15 cellular contexts compared by ENCODE assay signal in genomic region chr14:31203414-31203742, GRCh38. TPM values are rescaled to one million over a fixed set of nuclear protein-coding genes. Genes with fewer than 3 reads are reported as not detected.
DNase-seq lines count a peak whose midpoint lies in the region; ATAC-seq, FAIRE-seq and TF ChIP-seq lines count a peak whose summit lies in the region.
"Had no signal": no experiment of that assay in that cellular context is flagged by ENCODE, and none has a peak within 500 bp of the region (broad histone marks: within the 10 kb centered on the region; RNA-seq: fewer than 3 reads in every experiment).

No MANE protein-coding gene starts in this region.

- no peak overlapping the region for H3K4me3 ChIP-seq in HepG2 (replicated peaks in 1 of 3; ENCODE audit: insufficient read depth in 1 of 3, low read depth in 2 of 3, low read length in 3 of 3)
- no peak overlapping the region for H3K4me3 ChIP-seq in right lobe of liver
- no peak overlapping the region for H3K4me3 ChIP-seq in DND-41 (ENCODE audit: low read depth in 1 of 2, low read length in 2 of 2)
- H3K4me3 ChIP-seq: A549 had no signal

- H3K9me3 ChIP-seq in HepG2 (ENCODE audit: low read length) (no peaks in the 10 kb centered on the region), right lobe of liver (no peaks in the 10 kb centered on the region), DND-41 (ENCODE audit: insufficient read depth, low read length, severe bottlenecking) (no peaks in the 10 kb centered on the region)
- H3K9me3 ChIP-seq: A549, BE2C, Caco-2 had no signal

- no peak for TF ChIP-seq CTCF in HepG2 (CRISPR knock-in tag; IDR thresholded peaks at IDR 0.05)
- TF ChIP-seq CTCF in right lobe of liver (IDR thresholded peaks at IDR 0.05), result no peak
- TF ChIP-seq CTCF in DND-41 (IDR thresholded peaks at IDR 0.05; ENCODE audit: borderline replicate concordance, extremely low read depth, low read length, poor library complexity, severe bottlenecking), result no peak
- TF ChIP-seq CTCF in chondrocyte (IDR thresholded peaks at IDR 0.05), result no peak

- FAIRE-seq in HepG2 (lab: Jason Lieb, UNC), result no peak
- FAIRE-seq: A549 had no signal

- H3K27ac ChIP-seq in HepG2 (ENCODE audit: extremely low read length, insufficient read depth, low read length), result no peak overlapping the region
- H3K27ac ChIP-seq in right lobe of liver, result no peak overlapping the region
- H3K27ac ChIP-seq in DND-41 (ENCODE audit: low read length), result no peak overlapping the region
- H3K27ac ChIP-seq: A549, C4-2B had no signal

- TF ChIP-seq EP300 in HepG2 (IDR thresholded peaks at IDR 0.05; ENCODE audit: low read depth in 2 of 2, low read length in 2 of 2), result no peak
- no peak for TF ChIP-seq EP300 in HepG2 (CRISPR knock-in tag; IDR thresholded peaks at IDR 0.05; ENCODE audit: borderline replicate concordance)

- intact Hi-C loops in HepG2 (cut with micrococcal nuclease; ENCODE audit: unreplicated experiment), result loop anchor here (10.0 kb wide), 1 partner anchor 1001 kb away; the partner anchor contains the start of genes RNU6-7 and RNU6-8
- intact Hi-C loops in right lobe of liver (cut with DNase I), result no loop called here

- H3K27me3 ChIP-seq in HepG2 (ENCODE audit: control insufficient read depth in 1 of 2, insufficient read depth in 2 of 2, low read length in 2 of 2) (no peaks in the 10 kb centered on the region; a peak in 1 of 5 replicates), right lobe of liver (no peaks in the 10 kb centered on the region), DND-41 (ENCODE audit: insufficient read depth, low read length, poor library complexity) (no peaks in the 10 kb centered on the region)
- H3K27me3 ChIP-seq: BE2C had no signal

- H3K4me1 ChIP-seq in HepG2 (ENCODE audit: insufficient read depth, low read length) (peaks cover 66% of the 10 kb centered on the region), right lobe of liver (peaks cover 0 to 20% (median 3%) of the 10 kb centered on the region in 4 donors), DND-41 (ENCODE audit: insufficient read depth, low read length) (peaks cover 19% of the 10 kb centered on the region)
- H3K4me1 ChIP-seq: BE2C had no signal

- H3K4me2 ChIP-seq in HepG2 (ENCODE audit: low read depth, low read length) (no peak overlapping the region), DND-41 (ENCODE audit: insufficient read depth, low read length) (peak overlapping the region; percentile 11; the same call in 1 of the 2 replicates)
- H3K4me2 ChIP-seq: A549 had no signal

- POLR2A ChIA-PET in HepG2 (lab: Yijun Ruan, JAX), result no interaction called here

- H3K27me3 Mint-ChIP-seq in chondrocyte (ENCODE audit: low read depth), result no peaks in the 10 kb centered on the region
- H3K27me3 Mint-ChIP-seq in stimulated activated memory B cell treated with anti-CD40 and anti-IgM and Interleukin-4, amounts not matched to agents 10 μg/mL and 1 μg/mL and 100 μg/mL, for 72 hours, result no peaks in the 10 kb centered on the region

- TF ChIP-seq POLR2A in HepG2 (IDR thresholded peaks at IDR 0.05; ENCODE audit: insufficient read depth in 1 of 2, low read depth in 2 of 2, low read length in 2 of 2) (no peak), right lobe of liver (IDR thresholded peaks at IDR 0.05) (no peak)

- no TSS peak for BruUV-seq in HepG2 (replicated peaks; lab: Mats Ljungman, UMichigan)

- no peak overlapping the region for H2AFZ ChIP-seq in HepG2 (ENCODE audit: low read length)
- no peak overlapping the region for H2AFZ ChIP-seq in DND-41 (ENCODE audit: low read depth, low read length)

- peak overlapping the region; percentile 36 for H3K27ac Mint-ChIP-seq in chondrocyte (ENCODE audit: unreplicated experiment)
- H3K27ac Mint-ChIP-seq in stimulated activated memory B cell treated with anti-CD40 and anti-IgM and Interleukin-4, amounts not matched to agents 10 μg/mL and 1 μg/mL and 100 μg/mL, for 72 hours, result peak overlapping the region; percentile 14
- H3K27ac Mint-ChIP-seq: HFFc6 had no signal

- CTCF ChIA-PET in HepG2 (lab: Yijun Ruan, JAX; ENCODE audit: low intra/inter-chr PET ratio, low total read pairs), result no interaction called here

- 96% methylated on average over 3 of the region's 3 CpGs for WGBS in HepG2 (ENCODE audit: low lambda C conversion rate)
- 100% methylated on average over 3 of the region's 3 CpGs for WGBS in right lobe of liver (ENCODE audit: insufficient coverage, low coverage, low lambda C conversion rate, missing lambda C conversion rate)

- H3K36me3 ChIP-seq in HepG2 (replicated peaks in 1 of 2; ENCODE audit: control insufficient read depth in 1 of 2, insufficient read depth in 2 of 2, low read length in 2 of 2) (peaks cover 11 to 41% of the 10 kb centered on the region in 2 experiments), right lobe of liver (peaks cover 0 to 20% (median 4%) of the 10 kb centered on the region in 4 donors), DND-41 (ENCODE audit: insufficient read depth, low read length) (peaks cover 45% of the 10 kb centered on the region)

- H4K20me1 ChIP-seq in HepG2 (ENCODE audit: insufficient read depth, low read length) (peaks cover 37% of the 10 kb centered on the region), DND-41 (ENCODE audit: insufficient read depth, low read length) (peaks cover 26% of the 10 kb centered on the region; the same call in 1 of the 2 replicates)

- H3K9me3 Mint-ChIP-seq in chondrocyte (ENCODE audit: low read depth), result no peaks in the 10 kb centered on the region
- H3K9me3 Mint-ChIP-seq in stimulated activated memory B cell treated with anti-CD40 and anti-IgM and Interleukin-4, amounts not matched to agents 10 μg/mL and 1 μg/mL and 100 μg/mL, for 72 hours, result no peaks in the 10 kb centered on the region
- H3K9me3 Mint-ChIP-seq: CD8-positive, alpha-beta memory T cell; HFFc6 had no signal

- H3K36me3 Mint-ChIP-seq in chondrocyte (ENCODE audit: low read depth), result peaks cover 6% of the 10 kb centered on the region
- peaks cover 33% of the 10 kb centered on the region for H3K36me3 Mint-ChIP-seq in stimulated activated memory B cell treated with anti-CD40 and anti-IgM and Interleukin-4, amounts not matched to agents 10 μg/mL and 1 μg/mL and 100 μg/mL, for 72 hours

- DNase-seq in HepG2 (ENCODE audit: low spot score), result no peak
- no peak for DNase-seq in right lobe of liver
- no peak for DNase-seq in DND-41
- DNase-seq in chondrocyte (ENCODE audit: low spot score), result no peak
- DNase-seq in A172 (ENCODE audit: low spot score), result no peak
- no peak for DNase-seq in globus pallidus (ENCODE audit: low spot score)
- DNase-seq: BE2C; Caco-2; CD8-positive, alpha-beta memory T cell; GF-D8; HCEC 1CT; HFFc6 had no signal

- TF ChIP-seq RAD21 in HepG2 (CRISPR knock-in tag; IDR thresholded peaks at IDR 0.05), result no peak

- ATAC-seq in HepG2 (no peak), right lobe of liver (no peak), DND-41 (ENCODE audit: insufficient read depth, low read depth) (no peak)
- no peak for ATAC-seq in stimulated activated memory B cell treated with anti-CD40 and anti-IgM and Interleukin-4, amounts not matched to agents 10 μg/mL and 1 μg/mL and 100 μg/mL, for 72 hours
- ATAC-seq: A549 had no signal

- H3K4me1 Mint-ChIP-seq in chondrocyte (ENCODE audit: low read depth), result peaks cover 41% of the 10 kb centered on the region
- peaks cover 39% of the 10 kb centered on the region for H3K4me1 Mint-ChIP-seq in stimulated activated memory B cell treated with anti-CD40 and anti-IgM and Interleukin-4, amounts not matched to agents 10 μg/mL and 1 μg/mL and 100 μg/mL, for 72 hours

- in situ Hi-C loops in HepG2 (cut with HindIII; ENCODE audit: extremely low pct_ligation_motif_present, low pct_unique_long_range_greater_than_20kb), result no loop called here

- H3K9ac ChIP-seq in HepG2 (ENCODE audit: insufficient read depth, low read depth, low read length) (no peak overlapping the region), DND-41 (ENCODE audit: low read depth, low read length) (no peak overlapping the region)

- H3K79me2 ChIP-seq in HepG2 (ENCODE audit: insufficient read depth, low read length), result peaks cover 88% of the 10 kb centered on the region
- peaks cover 88% of the 10 kb centered on the region for H3K79me2 ChIP-seq in DND-41 (ENCODE audit: insufficient read depth, low read length)

- H3K4me3 Mint-ChIP-seq in chondrocyte (ENCODE audit: unreplicated experiment), result no peak overlapping the region
- H3K4me3 Mint-ChIP-seq in stimulated activated memory B cell treated with anti-CD40 and anti-IgM and Interleukin-4, amounts not matched to agents 10 μg/mL and 1 μg/mL and 100 μg/mL, for 72 hours, result no peak overlapping the region
- H3K4me3 Mint-ChIP-seq: HFFc6 had no signal

TF ChIP-seq in HepG2, 621 proteins besides CTCF, POLR2A, EP300 and RAD21 (continues in another document):
- TF ChIP-seq TOE1 (CRISPR knock-in tag; IDR thresholded peaks at IDR 0.05) (0 out of 2 replicates have a peak, but pooled peaks have one; percentile 27), TP53 (CRISPR knock-in tag; conservative IDR thresholded peaks at IDR 0.05) (0 out of 2 replicates have a peak, but pooled peaks have one; percentile 42), ZNF605 (CRISPR knock-in tag; IDR thresholded peaks at IDR 0.05) (no peak), ZNF790 (CRISPR knock-in tag; IDR thresholded peaks at IDR 0.05; ENCODE audit: borderline replicate concordance) (no peak)

RNA-seq across cellular contexts. Expression of gene HECTD1, which starts 4.2 kb away (rescaled TPM):
- total RNA-seq in HepG2 (2016; rRNA removed; fragmentation: Illumina TruSeq; extraction: Trizol) (560 and 761 TPM in 2 replicates), right lobe of liver (100 to 1,000 TPM in 5 of 6 experiments, 10 to 100 TPM in 1; 77.2 to 167 (median 119) TPM), chondrocyte (142 to 178 TPM (median 146 TPM) in 3 replicates)
- total RNA-seq in HepG2 (2016; cell fraction: cytosol; rRNA removed; fragmentation: Illumina TruSeq; extraction: Trizol; ENCODE audit: low read depth), result 152 and 185 TPM in 2 replicates
- 547 and 739 TPM in 2 replicates for total RNA-seq in HepG2 (2016; cell fraction: insoluble cytoplasmic fraction; rRNA removed; fragmentation: Illumina TruSeq; extraction: Trizol)
- total RNA-seq in HepG2 (2016; cell fraction: membrane; rRNA removed; fragmentation: Illumina TruSeq; extraction: Trizol), result 193 and 217 TPM in 2 replicates
- total RNA-seq in HepG2 (2016; cell fraction: nucleus; rRNA removed; fragmentation: Illumina TruSeq; extraction: Trizol), result 529 and 592 TPM in 2 replicates
- 251 and 312 TPM in 2 replicates for polyA plus RNA-seq in HepG2 (2011; rRNA removed)
- polyA plus RNA-seq in HepG2 (2011; cell fraction: cytosol; rRNA removed), result 136 and 176 TPM in 2 replicates
- polyA plus RNA-seq in HepG2 (2011; cell fraction: nucleus; rRNA removed), result 261 and 311 TPM in 2 replicates
- 201 and 210 TPM in 2 replicates for polyA plus RNA-seq in HepG2 (2012)
- polyA plus RNA-seq in HepG2 (2016; cell fraction: cytosol; fragmentation: Illumina TruSeq; extraction: Trizol; ENCODE audit: low read depth), result 18.3 and 18.5 TPM in 2 replicates
- polyA plus RNA-seq in HepG2 (2016; cell fraction: insoluble cytoplasmic fraction; fragmentation: Illumina TruSeq; extraction: Trizol; ENCODE audit: low read depth), result 345 and 361 TPM in 2 replicates
- 42.8 and 42.9 TPM in 2 replicates for polyA plus RNA-seq in HepG2 (2016; cell fraction: membrane; fragmentation: Illumina TruSeq; extraction: Trizol; ENCODE audit: low read depth)
- 433 and 489 TPM in 2 replicates for polyA plus RNA-seq in HepG2 (2016; cell fraction: nucleus; fragmentation: Illumina TruSeq; extraction: Trizol; ENCODE audit: insufficient read depth, low read depth)
- polyA minus RNA-seq in HepG2 (2011; rRNA and poly(A)+ RNA removed; ENCODE audit: low replicate concordance), result 372 and 1,089 TPM in 2 replicates
- 426 and 459 TPM in 2 replicates for polyA minus RNA-seq in HepG2 (2011; cell fraction: cytosol; rRNA and poly(A)+ RNA removed)
- polyA minus RNA-seq in HepG2 (2011; cell fraction: nucleus; rRNA and poly(A)+ RNA removed), result 772 and 919 TPM in 2 replicates
- 74.3 and 99.6 TPM in 2 replicates for total RNA-seq in A172 (2014; rRNA removed; shearing (Covaris generic))
